In the genomic region with DNA sequence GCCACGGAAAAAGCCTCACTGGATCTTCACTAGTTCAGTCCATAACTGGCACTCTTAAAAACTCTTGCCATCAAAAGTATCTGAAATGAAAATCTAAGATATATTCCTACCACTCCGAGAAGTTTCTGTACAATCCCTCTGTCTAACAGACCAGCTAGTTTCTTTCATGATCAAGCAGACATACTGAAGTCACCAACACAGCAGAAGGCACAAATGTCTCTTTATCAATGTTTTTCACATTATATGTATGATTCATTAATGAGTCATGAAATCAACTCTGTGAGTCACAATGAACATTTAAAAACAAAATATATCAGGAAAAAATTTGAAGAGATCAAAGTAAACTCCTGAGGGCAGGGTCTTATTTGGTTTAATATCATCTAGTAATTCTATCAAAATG, we compare ENCODE assay signal across 21 cellular contexts. TPM values are rescaled to one million over a fixed set of nuclear protein-coding genes. Genes with fewer than 3 reads are reported as not detected.
DNase-seq lines count a peak whose midpoint lies in the region; ATAC-seq and TF ChIP-seq lines count a peak whose summit lies in the region.
"Had no signal": no experiment of that assay in that cellular context is flagged by ENCODE, and none has a peak within 500 bp of the region (broad histone marks: within the 10 kb centered on the region; RNA-seq: fewer than 3 reads in every experiment).

No MANE protein-coding gene starts in this region.

- H3K27me3 ChIP-seq in brain microvascular endothelial cell (replicated peaks) (no peaks in the 10 kb centered on the region), foreskin keratinocyte (no peaks in the 10 kb centered on the region), esophagus muscularis mucosa (no peaks in the 10 kb centered on the region)
- H3K27me3 ChIP-seq: right lobe of liver, suprapubic skin had no signal

- WGBS in esophagus muscularis mucosa, result 93% methylated on average over 2 of the region's 2 CpGs

- TF ChIP-seq CTCF in brain microvascular endothelial cell (IDR thresholded peaks at IDR 0.05; ENCODE audit: low read depth, low read length, missing control alignments), result no peak
- TF ChIP-seq CTCF in foreskin keratinocyte (conservative IDR thresholded peaks at IDR 0.05), result no peak
- no peak for TF ChIP-seq CTCF in esophagus muscularis mucosa (IDR thresholded peaks at IDR 0.05)

- ATAC-seq in foreskin keratinocyte (peak; percentile 68), HG02938 (IDR thresholded peaks at IDR 0.05; ENCODE audit: unreplicated experiment) (no peak)
- ATAC-seq: left colon; naive thymus-derived CD8-positive, alpha-beta T cell; right lobe of liver had no signal

- intact Hi-C loops in esophagus muscularis mucosa (cut with DNase I), result no loop called here

- in situ Hi-C loops in brain microvascular endothelial cell (cut with HindIII; ENCODE audit: low pct_ligation_motif_present, low sequenced_read_pairs), result no loop called here

- peaks cover 11% of the 10 kb centered on the region for H3K4me1 ChIP-seq in foreskin keratinocyte
- no peaks in the 10 kb centered on the region for H3K4me1 ChIP-seq in esophagus muscularis mucosa
- H3K4me1 ChIP-seq: right lobe of liver, suprapubic skin had no signal

- H3K36me3 ChIP-seq in brain microvascular endothelial cell (replicated peaks), result no peaks in the 10 kb centered on the region
- no peaks in the 10 kb centered on the region for H3K36me3 ChIP-seq in esophagus muscularis mucosa
- H3K36me3 ChIP-seq: right lobe of liver, suprapubic skin had no signal

- peak overlapping the region; percentile 53 for H3K27ac ChIP-seq in brain microvascular endothelial cell
- no peak overlapping the region for H3K27ac ChIP-seq in foreskin keratinocyte
- H3K27ac ChIP-seq in esophagus muscularis mucosa (replicated peaks in 1 of 4), result no peak overlapping the region
- H3K27ac ChIP-seq: KMS-11, right lobe of liver, suprapubic skin had no signal

- peak; percentile 71 for DNase-seq in COLO829 (ENCODE audit: low spot score)
- DNase-seq in HT1080 (ENCODE audit: low read depth), result peak; percentile 55
- DNase-seq in brain microvascular endothelial cell, result peak; percentile 48
- DNase-seq in foreskin keratinocyte, result peak in 1 of 2 donors; percentile 58
- DNase-seq in SKM-1 (lab: John Stamatoyannopoulos, UW; ENCODE audit: unreplicated experiment), result no peak
- no peak for DNase-seq in medulla oblongata (ENCODE audit: extremely low spot score)
- no peak for DNase-seq in esophagus muscularis mucosa (ENCODE audit: extremely low spot score)
- DNase-seq: activated CD4-positive, alpha-beta T cell treated with anti-CD3 and anti-CD28 coated beads for 1 hour; activated naive CD8-positive, alpha-beta T cell treated with anti-CD3 and anti-CD28 coated beads, Interleukin-2, amount 10 ng/mL, durations not matched to agents 7 days and 5 days; CD4-positive, alpha-beta T cell; GOT3; left colon; naive thymus-derived CD8-positive, alpha-beta T cell; NCI-H1092; NCI-H2081 treated with DMSO at 0.1 percent for 48 hours; NCI-H510A treated with DMSO at 0.1 percent for 48 hours; right lobe of liver; RPMI8226 had no signal

- TF ChIP-seq EP300 in esophagus muscularis mucosa (IDR thresholded peaks at IDR 0.05), result no peak

- TF ChIP-seq POLR2A in esophagus muscularis mucosa (IDR thresholded peaks at IDR 0.05; ENCODE audit: low read depth), result no peak

- peaks cover 0 to 8% (median 7%) of the 10 kb centered on the region in 4 donors for H3K9me3 ChIP-seq in esophagus muscularis mucosa
- H3K9me3 ChIP-seq: right lobe of liver, suprapubic skin had no signal

- H3K4me3 ChIP-seq in brain microvascular endothelial cell (ENCODE audit: low read depth, low read length), result no peak overlapping the region
- no peak overlapping the region for H3K4me3 ChIP-seq in esophagus muscularis mucosa
- H3K4me3 ChIP-seq: right lobe of liver, suprapubic skin had no signal

RNA-seq across cellular contexts. Expression of a gene that starts 50.8 kb away (rescaled TPM):
- 13.2 and 18.6 TPM in 2 replicates for total RNA-seq in HT1080 (2014; rRNA removed; shearing (Covaris generic))
- 18.7 and 26.2 TPM in 2 replicates for polyA plus RNA-seq in HT1080 (2015; cell fraction: cytosol; rRNA removed)
- 22.1 and 23.9 TPM in 2 replicates for polyA plus RNA-seq in HT1080 (2015; cell fraction: nucleus; rRNA removed)
- total RNA-seq in foreskin keratinocyte (38.0 and 42.6 TPM in 2 replicates), esophagus muscularis mucosa (10 to 100 TPM; 12.1 to 14.1 (median 13.9) TPM)
- 12.5 and 17.3 TPM in 2 replicates for polyA plus RNA-seq in foreskin keratinocyte

RNA-seq across cellular contexts. Expression of a gene that starts 52.1 kb away (rescaled TPM):
- 20.1 and 25.9 TPM in 2 replicates for total RNA-seq in HT1080 (2014; rRNA removed; shearing (Covaris generic))
- 44.9 and 50.7 TPM in 2 replicates for polyA plus RNA-seq in HT1080 (2015; cell fraction: cytosol; rRNA removed)
- 39.9 and 43.3 TPM in 2 replicates for polyA plus RNA-seq in HT1080 (2015; cell fraction: nucleus; rRNA removed)
- 72.4 and 77.5 TPM in 2 replicates for total RNA-seq in foreskin keratinocyte
- 32.8 and 36.8 TPM in 2 replicates for polyA plus RNA-seq in foreskin keratinocyte
- 1 to 10 TPM in 2 of 4 donors, under 1 TPM in 2; 0.26 to 1.3 (median 0.85) TPM for total RNA-seq in esophagus muscularis mucosa

Comparison
In these comparisons a context has a peak if more than half of its experiments do, and no peak if none do; other contexts are left out.
1. DNase-seq: peak in COLO829 (single experiment), HT1080 (single experiment) and brain microvascular endothelial cell (single experiment); none in SKM-1 (single experiment), medulla oblongata (single experiment) and esophagus muscularis mucosa (single experiment).